In genomic region chr16:2466667-2467300, GRCh38 we compare ENCODE assay signal across 1 cellular context.
TF ChIP-seq lines count a peak whose summit lies in the region.

No MANE protein-coding gene starts in this region.

TF ChIP-seq in GM23338, 12 proteins besides CTCF, POLR2A, EP300 and RAD21:
- no peak for TF ChIP-seq CREB1 (CRISPR knock-in tag; IDR thresholded peaks at IDR 0.05; ENCODE audit: low read depth)
- TF ChIP-seq ZNF462 (CRISPR knock-in tag; IDR thresholded peaks at IDR 0.05): no peak
- no peak for TF ChIP-seq ZNF331 (CRISPR knock-in tag; IDR thresholded peaks at IDR 0.05; ENCODE audit: low read depth)
- TF ChIP-seq EZH2phosphoT487 (IDR thresholded peaks at IDR 0.05; ENCODE audit: unreplicated experiment): no peak
- TF ChIP-seq REST (IDR thresholded peaks at IDR 0.05; ENCODE audit: unreplicated experiment): no peak
- TF ChIP-seq EZH2 (IDR thresholded peaks at IDR 0.05; ENCODE audit: low read depth, unreplicated experiment): no peak
- no peak for TF ChIP-seq POLR2AphosphoS5 (IDR thresholded peaks at IDR 0.05; ENCODE audit: low read depth)
- no peak for TF ChIP-seq NANOG (IDR thresholded peaks at IDR 0.05; ENCODE audit: borderline replicate concordance)
- no peak for TF ChIP-seq ZNF114 (CRISPR knock-in tag; IDR thresholded peaks at IDR 0.05)
- TF ChIP-seq STAT1 (IDR thresholded peaks at IDR 0.05; ENCODE audit: unreplicated experiment): no peak
- no peak for TF ChIP-seq JUNB (IDR thresholded peaks at IDR 0.05; ENCODE audit: unreplicated experiment)
- TF ChIP-seq ETS1 (IDR thresholded peaks at IDR 0.05): no peak
